10 cellular contexts compared by ENCODE assay signal in genomic region chr2:213766465-213766891, GRCh38.
DNase-seq lines count a peak whose midpoint lies in the region; ATAC-seq, FAIRE-seq and TF ChIP-seq lines count a peak whose summit lies in the region.
"Had no signal": no experiment of that assay in that cellular context is flagged by ENCODE, and none has a peak within 500 bp of the region (broad histone marks: within the 10 kb centered on the region; RNA-seq: fewer than 3 reads in every experiment).

No MANE protein-coding gene starts in this region.

- ATAC-seq in GM19025 (IDR thresholded peaks at IDR 0.05; ENCODE audit: low read depth, unreplicated experiment) (peak; percentile 97), HG02870 (IDR thresholded peaks at IDR 0.05; ENCODE audit: unreplicated experiment) (peak; percentile 96), psoas muscle (no peak)

- H3K36me3 ChIP-seq in kidney (ENCODE audit: control insufficient read depth in 1 of 2, insufficient read depth in 2 of 2, low read length in 2 of 2) = no peaks in the 10 kb centered on the region
- no peaks in the 10 kb centered on the region for H3K36me3 ChIP-seq in psoas muscle (ENCODE audit: insufficient read depth in 1 of 2, low read depth in 1 of 2)

- H3K27ac ChIP-seq in kidney (ENCODE audit: low read depth in 2 of 2, low read length in 2 of 2) = no peak overlapping the region
- H3K27ac ChIP-seq in psoas muscle = no peak overlapping the region

- H3K9me3 ChIP-seq in kidney (ENCODE audit: control insufficient read depth in 1 of 2, low read length in 2 of 2) (no peaks in the 10 kb centered on the region), psoas muscle (no peaks in the 10 kb centered on the region)

- H3K9ac ChIP-seq in kidney (ENCODE audit: low read length in 2 of 2) = no peak overlapping the region

- WGBS in psoas muscle, 3 donors = 35 to 44% (median 39%) methylated on average over 3 of the region's 3 CpGs

- H3K27me3 ChIP-seq in psoas muscle (ENCODE audit: insufficient read depth in 3 of 3, low read length in 2 of 3) = no peaks in the 10 kb centered on the region

- intact Hi-C loops in kidney (cut with DNase I) (no loop called here), psoas muscle (cut with DNase I) (no loop called here)

- TF ChIP-seq CTCF in kidney (IDR thresholded peaks at IDR 0.05; ENCODE audit: borderline replicate concordance, extremely low read depth, insufficient read depth) = no peak
- TF ChIP-seq CTCF in psoas muscle (IDR thresholded peaks at IDR 0.05) = no peak

- FAIRE-seq in kidney (lab: Jason Lieb, UNC) = no peak

- H3K4me3 ChIP-seq in kidney (ENCODE audit: low read length in 2 of 2) = no peak overlapping the region
- no peak overlapping the region for H3K4me3 ChIP-seq in psoas muscle

- DNase-seq in AG08395 (ENCODE audit: low spot score) (peak; percentile 28), OCI-M1 (lab: John Stamatoyannopoulos, UW) (peak; percentile 64), kidney (no peak), activated gamma-delta T cell treated with Interleukin-2 at 50 U/mL for 16 hours (no peak), psoas muscle (no peak)
- no peak for DNase-seq in activated T-cell treated with anti-CD3 and anti-CD28 coated beads, Interleukin-2, amount 50 U/mL, for 1 hour
- DNase-seq: Karpas-422; stimulated activated CD4-positive, alpha-beta T cell treated with anti-CD3 and anti-CD28 coated beads, Interleukin-4, amount 100 ng/mL, for 1 hour had no signal

- H3K4me1 ChIP-seq in kidney (ENCODE audit: control insufficient read depth in 1 of 2, insufficient read depth in 1 of 2, low read depth in 1 of 2, low read length in 2 of 2) (no peaks in the 10 kb centered on the region), psoas muscle (no peaks in the 10 kb centered on the region)

Comparison
In these comparisons a context has a peak if more than half of its experiments do, and no peak if none do; other contexts are left out.
1. DNase-seq: peak in AG08395 (single experiment) and OCI-M1 (single experiment); none in activated T-cell treated with anti-CD3 and anti-CD28 coated beads, Interleukin-2, amount 50 U/mL, for 1 hour (single experiment), kidney (single experiment), activated gamma-delta T cell treated with Interleukin-2 at 50 U/mL for 16 hours (single experiment) and psoas muscle (0 of 2).
2. ATAC-seq: peak in GM19025 (single experiment) and HG02870 (single experiment); none in psoas muscle (0 of 4).